ENCODE assay signal across 17 cellular contexts in genomic region chr5:76252437-76252836, GRCh38.
DNase-seq lines count a peak whose midpoint lies in the region; ATAC-seq and TF ChIP-seq lines count a peak whose summit lies in the region.
"Had no signal": no experiment of that assay in that cellular context is flagged by ENCODE, and none has a peak within 500 bp of the region (broad histone marks: within the 10 kb centered on the region; RNA-seq: fewer than 3 reads in every experiment).

No MANE protein-coding gene starts in this region.

- TF ChIP-seq POLR2A in HCT116 (IDR thresholded peaks at IDR 0.05; ENCODE audit: borderline replicate concordance, extremely low read depth, insufficient read depth, insufficient read length), result no peak

- CTCF ChIA-PET in HCT116 (lab: Charles Lee), result no interaction called here

- H3K9ac ChIP-seq in HCT116 (ENCODE audit: low read length), result no peak overlapping the region

- peak; percentile 11 for DNase-seq in A172 (ENCODE audit: low spot score)
- DNase-seq in HCT116 (ENCODE audit: low read depth, low spot score), result no peak
- peak; percentile 49 for DNase-seq in SW480 (ENCODE audit: low spot score)
- peak; percentile 1 for DNase-seq in kidney epithelial cell (ENCODE audit: low read depth)
- DNase-seq in RKO (ENCODE audit: low spot score), result no peak
- DNase-seq in activated gamma-delta T cell treated with Interleukin-2 at 50 U/mL for 16 hours, result no peak
- no peak for DNase-seq in dorsolateral prefrontal cortex
- DNase-seq in UCSD-AML1 (lab: John Stamatoyannopoulos, UW; ENCODE audit: unreplicated experiment), result no peak
- DNase-seq: CD4-positive, alpha-beta T cell; HFFc6; Kasumi-1; NCI-H1092 treated with DMSO at 0.1 percent for 48 hours; NCI-H146; NCI-H2081; Peyer's patch; SHP77 treated with DMSO at 0.1 percent for 48 hours had no signal

- BruUV-seq in HCT116 (replicated peaks; lab: Mats Ljungman, UMichigan), result no TSS peak

- H3K27ac ChIP-seq in HCT116 (ENCODE audit: low read depth, low read length) (no peak overlapping the region), dorsolateral prefrontal cortex (no peak overlapping the region)
- H3K27ac ChIP-seq: Peyer's patch had no signal

- intact Hi-C loops in HCT116 (cut with micrococcal nuclease) (loop anchor here (10.0 kb wide), 3 partner anchors 988 to 1578 kb away; partner anchors contain the start of gene GCNT4), dorsolateral prefrontal cortex (cut with DNase I) (no loop called here)

- no peaks in the 10 kb centered on the region for H3K9me3 ChIP-seq in HCT116 (ENCODE audit: control insufficient read depth in 1 of 2, insufficient read depth in 1 of 2, low read depth in 1 of 2, low read length in 2 of 2)
- H3K9me3 ChIP-seq: Peyer's patch had no signal

- no peaks in the 10 kb centered on the region for H3K79me2 ChIP-seq in HCT116 (ENCODE audit: insufficient read depth, low read length)

- no peak; the same call in 1 of the 2 replicates for ATAC-seq in HCT116
- ATAC-seq: SK-N-SH treated with all-trans-retinoic acid at 6 μM for 48 hours had no signal

- no peak for TF ChIP-seq RAD21 in HCT116 (IDR thresholded peaks at IDR 0.05; ENCODE audit: low read depth)

- TF ChIP-seq CTCF in HCT116 (IDR thresholded peaks at IDR 0.05 in 2 of 3, conservative IDR thresholded peaks at IDR 0.05 in 1 of 3; ENCODE audit: borderline replicate concordance in 1 of 3, insufficient read depth in 1 of 3, low read depth in 2 of 3, low read length in 2 of 3) (no peak), kidney epithelial cell (IDR thresholded peaks at IDR 0.05; ENCODE audit: insufficient read depth, low read length, poor library complexity, severe bottlenecking) (no peak), dorsolateral prefrontal cortex (IDR thresholded peaks at IDR 0.05 in 54 of 56, conservative IDR thresholded peaks at IDR 0.05 in 2 of 56; ENCODE audit: low read depth in 1 of 56, partially characterized antibody in 56 of 56) (no peak)

- no peaks in the 10 kb centered on the region for H3K36me3 ChIP-seq in HCT116 (ENCODE audit: control insufficient read depth in 1 of 2, insufficient read depth in 2 of 2, low read length in 2 of 2)
- H3K36me3 ChIP-seq in kidney epithelial cell (ENCODE audit: control insufficient read depth, insufficient read depth, low read length), result no peaks in the 10 kb centered on the region
- H3K36me3 ChIP-seq: Peyer's patch had no signal

- H2AFZ ChIP-seq in HCT116 (ENCODE audit: low read depth, low read length, poor library complexity, severe bottlenecking), result no peak overlapping the region

- peaks cover 0 to 15% of the 10 kb centered on the region in 2 experiments; a peak in 2 of 4 replicates for H3K4me1 ChIP-seq in HCT116 (ENCODE audit: control insufficient read depth in 1 of 2, insufficient read depth in 2 of 2, low read length in 2 of 2)
- H3K4me1 ChIP-seq: Peyer's patch had no signal

- no peaks in the 10 kb centered on the region for H4K20me1 ChIP-seq in HCT116 (ENCODE audit: insufficient read depth)

- POLR2A ChIA-PET in HCT116 (lab: Charles Lee), result no interaction called here

- H3K4me2 ChIP-seq in HCT116 (ENCODE audit: low read length), result peak overlapping the region; percentile 35; the same call in 1 of the 2 replicates

- RAD21 ChIA-PET in HCT116 (lab: Charles Lee; ENCODE audit: low non-redundant PET in 1 of 2, low total read pairs in 2 of 2, uncharacterized antibody in 2 of 2, unreplicated experiment in 2 of 2), result no interaction called here

- no peaks in the 10 kb centered on the region for H3K9me2 ChIP-seq in HCT116 (ENCODE audit: insufficient read depth)

- H3K27me3 ChIP-seq in HCT116 (ENCODE audit: insufficient read depth, low read length) (peaks cover 8% of the 10 kb centered on the region; the same call in 1 of the 2 replicates), kidney epithelial cell (ENCODE audit: control insufficient read depth, insufficient read depth, low read length) (no peaks in the 10 kb centered on the region), dorsolateral prefrontal cortex (peaks cover 0 to 13% (median 0%) of the 10 kb centered on the region in 45 donors)
- H3K27me3 ChIP-seq: Peyer's patch had no signal

- H3K4me3 ChIP-seq in HCT116 (replicated peaks in 1 of 2; ENCODE audit: low read depth in 1 of 2, low read length in 2 of 2), result no peak overlapping the region
- no peak overlapping the region for H3K4me3 ChIP-seq in kidney epithelial cell (ENCODE audit: low read depth, low read length)
- no peak overlapping the region for H3K4me3 ChIP-seq in dorsolateral prefrontal cortex
- H3K4me3 ChIP-seq: Peyer's patch had no signal

TF ChIP-seq in HCT116, 20 proteins besides CTCF, POLR2A, EP300 and RAD21:
- TF ChIP-seq SRF (IDR thresholded peaks at IDR 0.05; ENCODE audit: low read depth), result no peak
- no peak for TF ChIP-seq ZNF274 (IDR thresholded peaks at IDR 0.05; ENCODE audit: low read depth, low read length)
- no peak for TF ChIP-seq ZBTB33 (IDR thresholded peaks at IDR 0.05; ENCODE audit: extremely low read depth, insufficient replicate concordance, low read length)
- 0 out of 2 replicates have a peak, but pooled peaks have one; percentile 24 for TF ChIP-seq JUND (IDR thresholded peaks at IDR 0.05)
- no peak for TF ChIP-seq TCF7L2 (IDR thresholded peaks at IDR 0.05; ENCODE audit: borderline replicate concordance, extremely low read depth, insufficient read depth, insufficient read length)
- no peak for TF ChIP-seq POLR2AphosphoS5 (IDR thresholded peaks at IDR 0.05; ENCODE audit: low read depth, low read length)
- TF ChIP-seq REST (IDR thresholded peaks at IDR 0.05; ENCODE audit: low read depth), result no peak
- no peak for TF ChIP-seq EGR1 (IDR thresholded peaks at IDR 0.05; ENCODE audit: low read depth)

Comparison
In these comparisons a context has a peak if more than half of its experiments do, and no peak if none do; other contexts are left out.
1. DNase-seq: peak in A172 (single experiment), SW480 (single experiment) and kidney epithelial cell (single experiment); none in HCT116 (single experiment), RKO (single experiment), activated gamma-delta T cell treated with Interleukin-2 at 50 U/mL for 16 hours (single experiment), dorsolateral prefrontal cortex (0 of 10) and UCSD-AML1 (single experiment).